9 cellular contexts compared by ENCODE assay signal in genomic region chr19:15177269-15178116, GRCh38. TPM values are rescaled to one million over a fixed set of nuclear protein-coding genes. Genes with fewer than 3 reads are reported as not detected.
DNase-seq lines count a peak whose midpoint lies in the region; ATAC-seq and TF ChIP-seq lines count a peak whose summit lies in the region.
"Had no signal": no experiment of that assay in that cellular context is flagged by ENCODE, and none has a peak within 500 bp of the region (broad histone marks: within the 10 kb centered on the region; RNA-seq: fewer than 3 reads in every experiment).

No MANE protein-coding gene starts in this region.

- ATAC-seq in HG02759 (IDR thresholded peaks at IDR 0.05; ENCODE audit: unreplicated experiment), result peak; percentile 71
- peak; percentile 87 for ATAC-seq in left lung

- no peak overlapping the region for H3K27ac ChIP-seq in left lung

- peak overlapping the region; percentile 28 for H3K4me3 ChIP-seq in choroid plexus epithelial cell (ENCODE audit: low read depth, low read length)
- no peak overlapping the region for H3K4me3 ChIP-seq in left lung

- TF ChIP-seq CTCF in choroid plexus epithelial cell (conservative IDR thresholded peaks at IDR 0.05; ENCODE audit: low read depth, low read length), result peak; percentile 73
- peak; percentile 95 to 97 for TF ChIP-seq CTCF in left lung (IDR thresholded peaks at IDR 0.05)

- no peaks in the 10 kb centered on the region for H3K9me3 ChIP-seq in left lung

- no peaks in the 10 kb centered on the region for H3K36me3 ChIP-seq in left lung

- DNase-seq in Caki2 (ENCODE audit: low read depth) (peak; percentile 77), NCI-H345 treated with DMSO at 0.1 percent for 48 hours (lab: John Stamatoyannopoulos, UW; ENCODE audit: unreplicated experiment) (peak; percentile 49), choroid plexus epithelial cell (ENCODE audit: low read depth) (peak; percentile 70), left lung (peak; percentile 79 to 99), KG1 (lab: John Stamatoyannopoulos, UW) (no peak)
- peak; percentile 89 for DNase-seq in activated CD4-positive, alpha-beta T cell treated with anti-CD3 and anti-CD28 coated beads for 48 hours
- peak; percentile 72 to 83 for DNase-seq in stimulated activated CD4-positive, alpha-beta T cell treated with anti-CD3 and anti-CD28 coated beads, Interleukin-4, amount 100 ng/mL, for 4 hours

- peaks cover 0 to 19% of the 10 kb centered on the region in 2 donors for H3K27me3 ChIP-seq in left lung

- in situ Hi-C loops in Caki2 (cut with HindIII; ENCODE audit: low pct_unique_long_range_greater_than_20kb, low sequenced_read_pairs), result no loop called here

- intact Hi-C loops in left lung (cut with DNase I), result loop anchor here in 1 of 2 donors (5.0 kb wide), 1 partner anchor 380 kb away; no protein-coding TSS in a partner anchor

- peaks cover 0 to 10% of the 10 kb centered on the region in 2 donors for H3K4me1 ChIP-seq in left lung

RNA-seq across cellular contexts. Expression of gene NOTCH3, which starts 23.3 kb away (rescaled TPM):
- total RNA-seq in Caki2 (2014; rRNA removed; shearing (Covaris generic); ENCODE audit: low replicate concordance), result 0.14 and 0.38 TPM in 2 replicates
- 10 to 100 TPM; 73.2 to 94.1 TPM for total RNA-seq in left lung
- total RNA-seq: T-helper 2 cell treated with Interferon-gamma antibody and Interleukin-4, amounts not matched to agents 100 ng/mL and 5 ng/mL, for 36 hours had no signal

RNA-seq across cellular contexts. Expression of gene EPHX3, which starts 54.8 kb away (rescaled TPM):
- not detected in 2 replicates for total RNA-seq in Caki2 (2014; rRNA removed; shearing (Covaris generic); ENCODE audit: low replicate concordance)
- total RNA-seq in left lung, result 1 to 10 TPM; 1.6 to 7.6 TPM

Comparison
In these comparisons a context has a peak if more than half of its experiments do, and no peak if none do; other contexts are left out.
1. RNA of gene NOTCH3, which starts 23.3 kb away (total RNA-seq): 73.2 to 94.1 TPM in left lung; 0.14 to 0.38 TPM in Caki2; every median in the first group is over 10 times any median in the second.